ENCODE assay signal across 16 cellular contexts in genomic region chr2:173370198-173370597, GRCh38. TPM values are rescaled to one million over a fixed set of nuclear protein-coding genes. Genes with fewer than 3 reads are reported as not detected.
A peak's percentile ranks its signal among the peaks of the same experiment; 100 is the strongest.
DNase-seq lines count a peak whose midpoint lies in the region; TF ChIP-seq lines count a peak whose summit lies in the region.
"Had no signal": no experiment of that assay in that cellular context is flagged by ENCODE, and none has a peak within 500 bp of the region (broad histone marks: within the 10 kb centered on the region; RNA-seq: fewer than 3 reads in every experiment).

No MANE protein-coding gene starts in this region.

- no peak for TF ChIP-seq POLR2A in transverse colon (IDR thresholded peaks at IDR 0.05)
- TF ChIP-seq POLR2A in vagina (IDR thresholded peaks at IDR 0.05), result no peak

- H3K9ac ChIP-seq in BLaER1 treated with 17β-estradiol and CSF1 and Interleukin-3, amounts not matched to agents 10 nM and 100 nM, result no peak overlapping the region

- H3K4me3 ChIP-seq in BLaER1 treated with 17β-estradiol and CSF1 and Interleukin-3, amounts not matched to agents 10 nM and 100 nM, result no peak overlapping the region
- no peak overlapping the region for H3K4me3 ChIP-seq in CD8-positive, alpha-beta memory T cell (ENCODE audit: low read length)
- H3K4me3 ChIP-seq in transverse colon (no peak overlapping the region), vagina (no peak overlapping the region)
- H3K4me3 ChIP-seq: ascending aorta, HAP-1, pancreas had no signal

- H3K27ac Mint-ChIP-seq in CD8-positive, alpha-beta memory T cell, result peak overlapping the region in 6 of 8 donors; percentile 38 to 87 (median 78)
- H3K27ac Mint-ChIP-seq in dendritic cell treated with granulocyte-macrophage colony-stimulating factor and Interleukin-4, amounts not matched to agents 40 ng/mL and 50 ng/mL, for 4 days, result peak overlapping the region; percentile 4

- peak overlapping the region in 9 of 11 experiments; percentile 14 to 52 (median 25); a peak in 10 of 22 replicates for H3K4me2 ChIP-seq in BLaER1 treated with 17β-estradiol and CSF1 and Interleukin-3, amounts not matched to agents 10 nM and 100 nM

- peak overlapping the region in 6 of 7 donors; percentile 3 to 48 (median 32) for H3K4me3 Mint-ChIP-seq in CD8-positive, alpha-beta memory T cell
- H3K4me3 Mint-ChIP-seq in dendritic cell treated with granulocyte-macrophage colony-stimulating factor and Interleukin-4, amounts not matched to agents 40 ng/mL and 50 ng/mL, for 4 days, result no peak overlapping the region

- POLR2A ChIA-PET in CD8-positive, alpha-beta memory T cell (lab: Charles Lee), result no interaction called here

- no peaks in the 10 kb centered on the region for H3K27me3 ChIP-seq in BLaER1 treated with 17β-estradiol and CSF1 and Interleukin-3, amounts not matched to agents 10 nM and 100 nM
- no peaks in the 10 kb centered on the region for H3K27me3 ChIP-seq in CD8-positive, alpha-beta memory T cell (ENCODE audit: insufficient read depth, low read length, poor library complexity, severe bottlenecking)
- H3K27me3 ChIP-seq in transverse colon (no peaks in the 10 kb centered on the region), vagina (no peaks in the 10 kb centered on the region)
- H3K27me3 ChIP-seq: ascending aorta, pancreas had no signal

- no peaks in the 10 kb centered on the region for H3K9me3 Mint-ChIP-seq in CD8-positive, alpha-beta memory T cell
- no peaks in the 10 kb centered on the region for H3K9me3 Mint-ChIP-seq in dendritic cell treated with granulocyte-macrophage colony-stimulating factor and Interleukin-4, amounts not matched to agents 40 ng/mL and 50 ng/mL, for 4 days

- DNase-seq in CD8-positive, alpha-beta memory T cell, result no peak
- DNase-seq in OCI-M1 (lab: John Stamatoyannopoulos, UW) (peak; percentile 4), NCI-H510A (lab: John Stamatoyannopoulos, UW) (no peak), transverse colon (no peak), HUDEP-2 (lab: John Stamatoyannopoulos, UW; ENCODE audit: unreplicated experiment in 76 of 76) (no peak), vagina (ENCODE audit: extremely low spot score in 2 of 2) (no peak)
- DNase-seq: left colon; NCI-H1105; pancreas; stimulated activated CD4-positive, alpha-beta T cell treated with anti-CD3 and anti-CD28 coated beads, Interleukin-2, amount 100 ng/mL, for 48 hours; WERI-Rb-1 had no signal

- TF ChIP-seq EP300 in transverse colon (IDR thresholded peaks at IDR 0.05; ENCODE audit: low read depth), result no peak

- peaks cover 0 to 2% (median 0%) of the 10 kb centered on the region in 3 donors for H3K36me3 Mint-ChIP-seq in CD8-positive, alpha-beta memory T cell
- H3K36me3 Mint-ChIP-seq in dendritic cell treated with granulocyte-macrophage colony-stimulating factor and Interleukin-4, amounts not matched to agents 40 ng/mL and 50 ng/mL, for 4 days (ENCODE audit: low read depth), result no peaks in the 10 kb centered on the region

- H3K27me3 Mint-ChIP-seq in CD8-positive, alpha-beta memory T cell, result no peaks in the 10 kb centered on the region
- no peaks in the 10 kb centered on the region for H3K27me3 Mint-ChIP-seq in dendritic cell treated with granulocyte-macrophage colony-stimulating factor and Interleukin-4, amounts not matched to agents 40 ng/mL and 50 ng/mL, for 4 days

- CTCF ChIA-PET in CD8-positive, alpha-beta memory T cell (lab: Charles Lee), result no interaction called here

- peaks cover 0 to 17% (median 0%) of the 10 kb centered on the region in 11 experiments; a peak in 2 of 22 replicates for H4K20me1 ChIP-seq in BLaER1 treated with 17β-estradiol and CSF1 and Interleukin-3, amounts not matched to agents 10 nM and 100 nM

- peaks cover 29 to 100% (median 90%) of the 10 kb centered on the region in 11 experiments for H3K36me3 ChIP-seq in BLaER1 treated with 17β-estradiol and CSF1 and Interleukin-3, amounts not matched to agents 10 nM and 100 nM
- H3K36me3 ChIP-seq in CD8-positive, alpha-beta memory T cell (ENCODE audit: insufficient read depth, low read length), result no peaks in the 10 kb centered on the region
- H3K36me3 ChIP-seq in transverse colon, result no peaks in the 10 kb centered on the region
- no peaks in the 10 kb centered on the region for H3K36me3 ChIP-seq in vagina
- H3K36me3 ChIP-seq: ascending aorta had no signal

- in situ Hi-C loops in transverse colon (cut with MboI; ENCODE audit: low pct_ligation_motif_present in 1 of 4, low pct_unique_long_range_greater_than_20kb in 1 of 4, low sequenced_read_pairs in 3 of 4), result loop anchor here in 1 of 4 donors (25.0 kb wide), 1 partner anchor 333 kb away; no protein-coding TSS in a partner anchor

- no peak for TF ChIP-seq CTCF in transverse colon (IDR thresholded peaks at IDR 0.05)
- no peak for TF ChIP-seq CTCF in vagina (IDR thresholded peaks at IDR 0.05)

- H3K4me1 Mint-ChIP-seq in CD8-positive, alpha-beta memory T cell, result peaks cover 8 to 21% (median 17%) of the 10 kb centered on the region in 3 donors
- peaks cover 9% of the 10 kb centered on the region for H3K4me1 Mint-ChIP-seq in dendritic cell treated with granulocyte-macrophage colony-stimulating factor and Interleukin-4, amounts not matched to agents 40 ng/mL and 50 ng/mL, for 4 days (ENCODE audit: low read depth)

- peak overlapping the region in 4 of 11 experiments; percentile 4 to 30 (median 18); a peak in 2 of 22 replicates for H3K27ac ChIP-seq in BLaER1 treated with 17β-estradiol and CSF1 and Interleukin-3, amounts not matched to agents 10 nM and 100 nM
- H3K27ac ChIP-seq in CD8-positive, alpha-beta memory T cell (ENCODE audit: low read depth, low read length), result no peak overlapping the region
- H3K27ac ChIP-seq in transverse colon, result no peak overlapping the region
- no peak overlapping the region for H3K27ac ChIP-seq in vagina
- H3K27ac ChIP-seq: ascending aorta, C4-2B, pancreas, WERI-Rb-1 had no signal

- 71 to 87% methylated on average over 2 to 3 of the region's 3 CpGs for WGBS in transverse colon (ENCODE audit: low coverage in 1 of 2), 2 donors

- intact Hi-C loops in dendritic cell treated with granulocyte-macrophage colony-stimulating factor and Interleukin-4, amounts not matched to agents 40 ng/mL and 50 ng/mL, for 4 days (cut with micrococcal nuclease), result no loop called here
- intact Hi-C loops in transverse colon (cut with DNase I; ENCODE audit: low total_unique reads), result no loop called here
- intact Hi-C loops in vagina (cut with DNase I), result no loop called here

- no peaks in the 10 kb centered on the region for H3K9me3 ChIP-seq in BLaER1 treated with 17β-estradiol and CSF1 and Interleukin-3, amounts not matched to agents 10 nM and 100 nM (replicated peaks in 1 of 11)
- H3K9me3 ChIP-seq in CD8-positive, alpha-beta memory T cell (ENCODE audit: low read length), result no peaks in the 10 kb centered on the region
- no peaks in the 10 kb centered on the region for H3K9me3 ChIP-seq in transverse colon
- no peaks in the 10 kb centered on the region for H3K9me3 ChIP-seq in vagina
- H3K9me3 ChIP-seq: ascending aorta, HAP-1, pancreas had no signal

- peaks cover 4 to 11% (median 7%) of the 10 kb centered on the region in 10 experiments; a peak in 11 of 20 replicates for H3K4me1 ChIP-seq in BLaER1 treated with 17β-estradiol and CSF1 and Interleukin-3, amounts not matched to agents 10 nM and 100 nM
- H3K4me1 ChIP-seq in CD8-positive, alpha-beta memory T cell (ENCODE audit: insufficient read depth, low read length), result peaks cover 6% of the 10 kb centered on the region
- H3K4me1 ChIP-seq in transverse colon, result no peaks in the 10 kb centered on the region
- no peaks in the 10 kb centered on the region for H3K4me1 ChIP-seq in vagina
- H3K4me1 ChIP-seq: ascending aorta, HAP-1, pancreas had no signal

RNA-seq across cellular contexts. Expression of gene CDCA7, which starts 15.5 kb away (rescaled TPM):
- total RNA-seq in CD8-positive, alpha-beta memory T cell, result 10 to 100 TPM; 23.5 to 25.9 TPM
- 5.0 TPM for polyA plus RNA-seq in CD8-positive, alpha-beta memory T cell
- 10 to 100 TPM in 2 of 4 donors, 1 to 10 TPM in 2; 5.2 to 44.4 (median 11.8) TPM for total RNA-seq in transverse colon
- 9.1 TPM for total RNA-seq in vagina
- total RNA-seq: ascending aorta had no signal
